ENCODE assay signal across 3 cellular contexts in genomic region chrX:85345523-85345922, GRCh38.
A peak's percentile ranks its signal among the peaks of the same experiment; 100 is the strongest.
TF ChIP-seq lines count a peak whose summit lies in the region.

No MANE protein-coding gene starts in this region.

TF ChIP-seq in A549, 52 proteins besides CTCF, POLR2A, EP300 and RAD21:
- TF ChIP-seq MAZ (IDR thresholded peaks at IDR 0.05; ENCODE audit: borderline replicate concordance, low read depth, low read length) (no peak), MAFK (IDR thresholded peaks at IDR 0.05; ENCODE audit: partially characterized antibody) (peak; percentile 98)
TF ChIP-seq in A549: peak in this region for 1.

TF ChIP-seq in IMR-90, 13 proteins besides CTCF, POLR2A, EP300 and RAD21:
- TF ChIP-seq MAZ (IDR thresholded peaks at IDR 0.05; ENCODE audit: borderline replicate concordance, low read depth, low read length), result no peak
- TF ChIP-seq FOS (IDR thresholded peaks at IDR 0.05; ENCODE audit: low read depth, low read length), result no peak
- TF ChIP-seq RCOR1 (IDR thresholded peaks at IDR 0.05; ENCODE audit: insufficient replicate concordance, low read length), result no peak
- TF ChIP-seq MAFK (IDR thresholded peaks at IDR 0.05; ENCODE audit: low read depth, low read length), result peak; percentile 100
- no peak for TF ChIP-seq RFX5 (IDR thresholded peaks at IDR 0.05; ENCODE audit: low read depth, low read length)

TF ChIP-seq in K562, 482 proteins besides CTCF, POLR2A, EP300 and RAD21:
- TF ChIP-seq MAFK (IDR thresholded peaks at IDR 0.05; ENCODE audit: low read length) (peak; percentile 95), MYNN (IDR thresholded peaks at IDR 0.05) (no peak), MYNN (CRISPR knock-in tag; IDR thresholded peaks at IDR 0.05) (no peak), C11orf30 (IDR thresholded peaks at IDR 0.05; ENCODE audit: low read depth) (peak; percentile 71), MCM7 (IDR thresholded peaks at IDR 0.05) (no peak), MAFG (tag; conservative IDR thresholded peaks at IDR 0.05) (peak; percentile 75), MAFF (IDR thresholded peaks at IDR 0.05; ENCODE audit: low read length) (peak; percentile 91), ZNF316 (IDR thresholded peaks at IDR 0.05) (peak; percentile 80)
